In the genomic region with DNA sequence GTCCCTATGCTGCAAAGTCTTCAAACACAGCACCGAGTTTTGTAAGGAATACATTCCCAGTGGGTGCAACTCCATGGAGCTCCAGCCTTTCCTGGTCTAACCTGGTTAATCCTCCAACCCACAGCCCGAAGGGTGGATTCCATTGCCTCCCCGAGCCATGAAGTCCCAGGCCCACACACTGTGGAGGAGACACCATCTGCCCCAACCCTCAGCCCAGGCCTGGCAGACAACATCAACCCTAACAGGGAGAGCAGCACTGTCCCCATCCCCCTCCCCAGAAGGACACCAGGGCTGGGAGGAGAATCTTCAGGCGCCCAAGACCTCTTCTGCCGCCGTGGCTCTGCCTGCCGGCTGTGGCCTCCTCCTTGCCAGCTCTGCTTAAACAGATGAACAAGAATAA, we compare ENCODE assay signal across 11 cellular contexts. TPM values are rescaled to one million over a fixed set of nuclear protein-coding genes. Genes with fewer than 3 reads are reported as not detected.
DNase-seq lines count a peak whose midpoint lies in the region; ATAC-seq, FAIRE-seq and TF ChIP-seq lines count a peak whose summit lies in the region.
"Had no signal": no experiment of that assay in that cellular context is flagged by ENCODE, and none has a peak within 500 bp of the region (broad histone marks: within the 10 kb centered on the region; RNA-seq: fewer than 3 reads in every experiment).

No MANE protein-coding gene starts in this region.

- DNase-seq in DMS 273 (lab: John Stamatoyannopoulos, UW; ENCODE audit: unreplicated experiment) (peak; percentile 21), DMS 273 treated with DMSO at 0.1 percent for 48 hours (lab: John Stamatoyannopoulos, UW) (no peak), osteocyte (ENCODE audit: extremely low spot score, unreplicated experiment) (no peak), H54 (ENCODE audit: insufficient read length, low spot score) (no peak)
- no peak for DNase-seq in stimulated activated CD4-positive, alpha-beta T cell treated with anti-CD3 and anti-CD28 coated beads, Interleukin-2, amount 100 ng/mL, for 24 hours
- DNase-seq: Calu3 had no signal

- no peak for TF ChIP-seq POLR2A in H54 (IDR thresholded peaks at IDR 0.05; ENCODE audit: low read depth, low read length)

- no peaks in the 10 kb centered on the region for H3K9me3 Mint-ChIP-seq in osteocyte (ENCODE audit: unreplicated experiment)

- H3K36me3 ChIP-seq in esophagus (ENCODE audit: control insufficient read depth in 2 of 2, insufficient read depth in 2 of 2, low read length in 1 of 2) (no peaks in the 10 kb centered on the region), urinary bladder (ENCODE audit: insufficient read depth) (no peaks in the 10 kb centered on the region)

- peaks cover 70% of the 10 kb centered on the region for H3K4me1 Mint-ChIP-seq in osteocyte (ENCODE audit: unreplicated experiment)

- H3K27ac ChIP-seq in esophagus (ENCODE audit: low read depth in 2 of 2, low read length in 1 of 2) = peak overlapping the region; percentile 60 to 68
- peak overlapping the region; percentile 12 for H3K27ac ChIP-seq in urinary bladder (ENCODE audit: low read depth)
- H3K27ac ChIP-seq: 22Rv1 had no signal

- H3K4me3 ChIP-seq in esophagus (ENCODE audit: low read depth in 1 of 2, low read length in 2 of 2) (no peak overlapping the region), urinary bladder (ENCODE audit: low read depth, low read length) (no peak overlapping the region)

- ATAC-seq in HG02885 (IDR thresholded peaks at IDR 0.05; ENCODE audit: poor library complexity, unreplicated experiment) = no peak
- ATAC-seq: activated CD4-positive, CD25-positive, alpha-beta regulatory T cell treated with anti-CD3 and anti-CD28 coated beads, Interleukin-2, amount 50 U/mL, for 24 hours had no signal

- H3K27me3 Mint-ChIP-seq in osteocyte (ENCODE audit: unreplicated experiment) = no peaks in the 10 kb centered on the region

- no peak for TF ChIP-seq CTCF in osteocyte (IDR thresholded peaks at IDR 0.05)

- H3K27me3 ChIP-seq in esophagus (ENCODE audit: control insufficient read depth in 1 of 2, insufficient read depth in 2 of 2, low read length in 2 of 2) = no peaks in the 10 kb centered on the region

- FAIRE-seq in H54 (lab: Jason Lieb, UNC) = no peak

- H3K27ac Mint-ChIP-seq in osteocyte (ENCODE audit: unreplicated experiment) = peak overlapping the region; percentile 94

- 77 to 80% methylated on average over 7 of the region's 7 CpGs for WGBS in esophagus, 2 donors
- 63% methylated on average over 7 of the region's 7 CpGs for WGBS in urinary bladder

- H3K9me3 ChIP-seq in esophagus (ENCODE audit: control insufficient read depth in 2 of 2, insufficient read depth in 1 of 2, low read depth in 1 of 2, low read length in 1 of 2) = no peaks in the 10 kb centered on the region

- H3K4me1 ChIP-seq in esophagus (ENCODE audit: control insufficient read depth in 2 of 2, insufficient read depth in 2 of 2, low read length in 1 of 2) (peaks cover 16 to 23% of the 10 kb centered on the region in 2 donors), urinary bladder (ENCODE audit: insufficient read depth) (no peaks in the 10 kb centered on the region)

- H3K4me3 Mint-ChIP-seq in osteocyte (ENCODE audit: unreplicated experiment) = no peak overlapping the region

- no peaks in the 10 kb centered on the region for H3K36me3 Mint-ChIP-seq in osteocyte (ENCODE audit: unreplicated experiment)

RNA-seq across cellular contexts. Expression of gene ZFP36L1, which starts 15.8 kb away (rescaled TPM):
- 10 to 100 TPM; 58.8 to 84.0 TPM for polyA plus RNA-seq in esophagus
- 311 and 352 TPM in 2 replicates for total RNA-seq in osteocyte
- 82.2 TPM for total RNA-seq in urinary bladder
- polyA plus RNA-seq in urinary bladder = 653 TPM
